In genomic region chr1:12513176-12513575, GRCh38 we compare ENCODE assay signal across 19 cellular contexts.
DNase-seq lines count a peak whose midpoint lies in the region; ATAC-seq and TF ChIP-seq lines count a peak whose summit lies in the region.
"Had no signal": no experiment of that assay in that cellular context is flagged by ENCODE, and none has a peak within 500 bp of the region (broad histone marks: within the 10 kb centered on the region; RNA-seq: fewer than 3 reads in every experiment).

No MANE protein-coding gene starts in this region.

- peaks cover 49% of the 10 kb centered on the region for H3K4me1 Mint-ChIP-seq in activated CD4-positive, alpha-beta T cell treated with anti-CD3 and anti-CD28 coated beads, Interleukin-2, amount 10 ng/mL, durations not matched to agents 24 days and 14 days
- H3K4me1 Mint-ChIP-seq in activated naive CD8-positive, alpha-beta T cell (ENCODE audit: low read depth), result peaks cover 61% of the 10 kb centered on the region
- peaks cover 46% of the 10 kb centered on the region for H3K4me1 Mint-ChIP-seq in mesothelial cell of epicardium

- no peak overlapping the region for H3K27ac ChIP-seq in OCI-LY7 (ENCODE audit: low read depth, low read length, poor library complexity, severe bottlenecking)
- H3K27ac ChIP-seq: BLaER1, uterus, VCaP had no signal

- POLR2A ChIA-PET in OCI-LY7 (lab: Charles Lee), result no interaction called here

- H3K4me2 ChIP-seq in OCI-LY7 (ENCODE audit: low read length), result no peak overlapping the region
- H3K4me2 ChIP-seq: BLaER1 had no signal

- ATAC-seq in GM18517 (IDR thresholded peaks at IDR 0.05; ENCODE audit: unreplicated experiment), result no peak
- ATAC-seq: HepG2 had no signal

- intact Hi-C loops in activated CD4-positive, alpha-beta T cell treated with anti-CD3 and anti-CD28 coated beads, Interleukin-2, amount 10 ng/mL, durations not matched to agents 24 days and 14 days (cut with micrococcal nuclease), result loop anchor here (5.0 to 10.0 kb wide), 2 partner anchors 171 to 338 kb away; no protein-coding TSS in a partner anchor
- intact Hi-C loops in OCI-LY7 (cut with micrococcal nuclease; ENCODE audit: unreplicated experiment), result no loop called here

- DNase-seq in activated CD4-positive, alpha-beta T cell treated with anti-CD3 and anti-CD28 coated beads, Interleukin-2, amount 10 ng/mL, durations not matched to agents 24 days and 14 days, result no peak
- DNase-seq in activated CD4-positive, alpha-beta T cell treated with anti-CD3 and anti-CD28 coated beads for 48 hours, result no peak
- DNase-seq in COR-L47 (lab: John Stamatoyannopoulos, UW) (peak; percentile 1), mesothelial cell of epicardium (ENCODE audit: low spot score in 2 of 2, unreplicated experiment in 2 of 2) (no peak), hypothalamus (lab: John Stamatoyannopoulos, UW) (no peak), OCI-LY7 (ENCODE audit: low spot score) (no peak)
- DNase-seq: activated CD4-positive, alpha-beta T cell treated with anti-CD3 and anti-CD28 coated beads, Interleukin-2, amount 50 U/mL, for 48 hours; activated T-cell treated with anti-CD3 and anti-CD28 coated beads for 4 hours; glutamatergic neuron; HFFc6; OCI-M1; SIG-M5; stimulated activated CD8-positive, alpha-beta memory T cell treated with anti-CD3 and anti-CD28 coated beads, Interleukin-4, amount 100 ng/mL, for 48 hours; uterus had no signal

- no peaks in the 10 kb centered on the region for H3K27me3 Mint-ChIP-seq in activated CD4-positive, alpha-beta T cell treated with anti-CD3 and anti-CD28 coated beads, Interleukin-2, amount 10 ng/mL, durations not matched to agents 24 days and 14 days
- no peaks in the 10 kb centered on the region for H3K27me3 Mint-ChIP-seq in activated naive CD8-positive, alpha-beta T cell
- no peaks in the 10 kb centered on the region for H3K27me3 Mint-ChIP-seq in mesothelial cell of epicardium (ENCODE audit: low read depth)

- H3K9me3 Mint-ChIP-seq in activated CD4-positive, alpha-beta T cell treated with anti-CD3 and anti-CD28 coated beads, Interleukin-2, amount 10 ng/mL, durations not matched to agents 24 days and 14 days, result no peaks in the 10 kb centered on the region
- peaks cover 5% of the 10 kb centered on the region for H3K9me3 Mint-ChIP-seq in activated naive CD8-positive, alpha-beta T cell (ENCODE audit: low read depth)
- H3K9me3 Mint-ChIP-seq in mesothelial cell of epicardium, result peaks cover 8% of the 10 kb centered on the region
- H3K9me3 Mint-ChIP-seq: HFFc6 had no signal

- H3K4me3 Mint-ChIP-seq in activated CD4-positive, alpha-beta T cell treated with anti-CD3 and anti-CD28 coated beads, Interleukin-2, amount 10 ng/mL, durations not matched to agents 24 days and 14 days, result no peak overlapping the region
- no peak overlapping the region for H3K4me3 Mint-ChIP-seq in activated naive CD8-positive, alpha-beta T cell
- no peak overlapping the region for H3K4me3 Mint-ChIP-seq in mesothelial cell of epicardium
- H3K4me3 Mint-ChIP-seq: HFFc6 had no signal

- peak overlapping the region; percentile 10 for H3K27ac Mint-ChIP-seq in activated CD4-positive, alpha-beta T cell treated with anti-CD3 and anti-CD28 coated beads, Interleukin-2, amount 10 ng/mL, durations not matched to agents 24 days and 14 days
- peak overlapping the region; percentile 99 for H3K27ac Mint-ChIP-seq in activated naive CD8-positive, alpha-beta T cell
- peak overlapping the region; percentile 44 for H3K27ac Mint-ChIP-seq in mesothelial cell of epicardium
- H3K27ac Mint-ChIP-seq: HFFc6 had no signal

- no peaks in the 10 kb centered on the region for H3K4me1 ChIP-seq in OCI-LY7 (ENCODE audit: insufficient read depth, low read length, poor library complexity, severe bottlenecking)
- H3K4me1 ChIP-seq: uterus had no signal

- no peak overlapping the region for H3K4me3 ChIP-seq in OCI-LY7 (ENCODE audit: low read depth, low read length, poor library complexity, severe bottlenecking)
- H3K4me3 ChIP-seq: BLaER1, uterus had no signal

- H3K9me2 ChIP-seq in OCI-LY7 (ENCODE audit: insufficient read depth, low read length), result no peaks in the 10 kb centered on the region

- peaks cover 24% of the 10 kb centered on the region for H3K36me3 Mint-ChIP-seq in activated CD4-positive, alpha-beta T cell treated with anti-CD3 and anti-CD28 coated beads, Interleukin-2, amount 10 ng/mL, durations not matched to agents 24 days and 14 days (ENCODE audit: low read depth)
- H3K36me3 Mint-ChIP-seq in activated naive CD8-positive, alpha-beta T cell, result peaks cover 22% of the 10 kb centered on the region
- H3K36me3 Mint-ChIP-seq in mesothelial cell of epicardium, result peaks cover 29% of the 10 kb centered on the region

- H2AFZ ChIP-seq in OCI-LY7 (ENCODE audit: low read length), result no peak overlapping the region

- H3K9me3 ChIP-seq in OCI-LY7 (ENCODE audit: low read length), result no peaks in the 10 kb centered on the region
- H3K9me3 ChIP-seq: BLaER1, uterus had no signal

- no peak for TF ChIP-seq CTCF in mesothelial cell of epicardium (IDR thresholded peaks at IDR 0.05; ENCODE audit: unreplicated experiment)
- TF ChIP-seq CTCF in OCI-LY7 (conservative IDR thresholded peaks at IDR 0.05; ENCODE audit: low read length), result no peak

- H3K79me2 ChIP-seq in OCI-LY7 (ENCODE audit: insufficient read depth, low read depth, low read length), result no peaks in the 10 kb centered on the region

- no peaks in the 10 kb centered on the region for H3K36me3 ChIP-seq in OCI-LY7 (ENCODE audit: insufficient read depth, low read length)
- H3K36me3 ChIP-seq: uterus had no signal

- no TSS peak for BruUV-seq in OCI-LY7 (replicated peaks; lab: Mats Ljungman, UMichigan)

- no peaks in the 10 kb centered on the region for H4K20me1 ChIP-seq in OCI-LY7 (ENCODE audit: insufficient read depth, low read length)
- H4K20me1 ChIP-seq: BLaER1 had no signal

- CTCF ChIA-PET in OCI-LY7 (lab: Charles Lee; ENCODE audit: unreplicated experiment), result no interaction called here

Comparison
In these comparisons a context has a peak if more than half of its experiments do, and no peak if none do; other contexts are left out.
1. H3K27ac Mint-ChIP-seq: peak in every context shown above with its lines; median percentile 99 in activated naive CD8-positive, alpha-beta T cell; 44 in mesothelial cell of epicardium; 10 in activated CD4-positive, alpha-beta T cell treated with anti-CD3 and anti-CD28 coated beads, Interleukin-2, amount 10 ng/mL, durations not matched to agents 24 days and 14 days.